1 cellular context compared by ENCODE assay signal in the genomic region with DNA sequence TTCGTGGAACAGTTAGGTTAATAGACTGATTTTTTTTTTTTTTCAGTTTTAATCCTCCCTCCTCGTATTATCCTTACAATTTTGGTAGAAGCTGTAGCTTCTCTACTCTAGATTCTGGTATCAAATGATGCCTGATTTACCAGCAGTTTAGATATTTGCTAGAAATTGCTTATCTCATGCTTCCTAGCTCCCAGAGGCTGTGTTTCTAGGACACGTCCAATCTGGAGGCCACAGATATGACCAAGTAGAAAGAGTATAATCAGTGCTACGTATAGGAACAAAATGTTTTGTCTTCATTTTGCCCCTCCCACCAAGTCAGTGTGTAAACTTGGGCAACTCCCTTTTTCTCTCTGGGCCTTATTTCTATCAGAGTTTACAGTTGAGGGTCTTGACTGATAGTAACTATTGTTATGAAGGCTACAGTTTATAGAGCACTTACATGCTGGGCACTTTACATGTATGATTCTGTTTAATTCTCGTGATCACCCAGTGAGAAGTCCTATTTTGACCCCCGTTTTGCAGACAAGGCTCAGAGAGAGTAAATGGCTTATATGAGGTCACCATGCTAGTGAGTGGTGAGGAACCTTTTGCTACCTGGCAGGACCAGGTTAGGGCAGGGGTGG.
TF ChIP-seq lines count a peak whose summit lies in the region.

No MANE protein-coding gene starts in this region.

TF ChIP-seq in K562, 482 proteins besides CTCF, POLR2A, EP300 and RAD21 (continued from another document and continues in another):
- TF ChIP-seq HBP1 (CRISPR knock-in tag; IDR thresholded peaks at IDR 0.05) (no peak), PHTF2 (CRISPR knock-in tag; IDR thresholded peaks at IDR 0.05) (no peak), HNRNPK (IDR thresholded peaks at IDR 0.05; ENCODE audit: low read depth, low read length, poor library complexity, severe bottlenecking) (no peak), CEBPG (CRISPR knock-in tag; IDR thresholded peaks at IDR 0.05) (no peak), CEBPG (tag; conservative IDR thresholded peaks at IDR 0.05 in 1 of 2, IDR thresholded peaks at IDR 0.05 in 1 of 2) (no peak), ELF2 (CRISPR knock-in tag; IDR thresholded peaks at IDR 0.05) (no peak), SMAD4 (CRISPR knock-in tag; conservative IDR thresholded peaks at IDR 0.05) (peak; percentile 98), NUFIP1 (IDR thresholded peaks at IDR 0.05; ENCODE audit: partially characterized antibody) (no peak), KDM5B (IDR thresholded peaks at IDR 0.05; ENCODE audit: insufficient replicate concordance, low read depth, low read length) (no peak), CLOCK (CRISPR knock-in tag; IDR thresholded peaks at IDR 0.05; ENCODE audit: borderline replicate concordance) (no peak), NFIC (IDR thresholded peaks at IDR 0.05) (peak; percentile 84), ZNF274 (IDR thresholded peaks at IDR 0.05; ENCODE audit: borderline replicate concordance, low read depth, low read length) (no peak), MGA (IDR thresholded peaks at IDR 0.05) (no peak), CBX2 (IDR thresholded peaks at IDR 0.05; ENCODE audit: insufficient read depth, low read length, poor library complexity, severe bottlenecking) (no peak), HCFC1 (IDR thresholded peaks at IDR 0.05; ENCODE audit: low read depth, low read length) (no peak), MAFG (tag; conservative IDR thresholded peaks at IDR 0.05) (peak; percentile 66)
- TF ChIP-seq, protein P1, sequence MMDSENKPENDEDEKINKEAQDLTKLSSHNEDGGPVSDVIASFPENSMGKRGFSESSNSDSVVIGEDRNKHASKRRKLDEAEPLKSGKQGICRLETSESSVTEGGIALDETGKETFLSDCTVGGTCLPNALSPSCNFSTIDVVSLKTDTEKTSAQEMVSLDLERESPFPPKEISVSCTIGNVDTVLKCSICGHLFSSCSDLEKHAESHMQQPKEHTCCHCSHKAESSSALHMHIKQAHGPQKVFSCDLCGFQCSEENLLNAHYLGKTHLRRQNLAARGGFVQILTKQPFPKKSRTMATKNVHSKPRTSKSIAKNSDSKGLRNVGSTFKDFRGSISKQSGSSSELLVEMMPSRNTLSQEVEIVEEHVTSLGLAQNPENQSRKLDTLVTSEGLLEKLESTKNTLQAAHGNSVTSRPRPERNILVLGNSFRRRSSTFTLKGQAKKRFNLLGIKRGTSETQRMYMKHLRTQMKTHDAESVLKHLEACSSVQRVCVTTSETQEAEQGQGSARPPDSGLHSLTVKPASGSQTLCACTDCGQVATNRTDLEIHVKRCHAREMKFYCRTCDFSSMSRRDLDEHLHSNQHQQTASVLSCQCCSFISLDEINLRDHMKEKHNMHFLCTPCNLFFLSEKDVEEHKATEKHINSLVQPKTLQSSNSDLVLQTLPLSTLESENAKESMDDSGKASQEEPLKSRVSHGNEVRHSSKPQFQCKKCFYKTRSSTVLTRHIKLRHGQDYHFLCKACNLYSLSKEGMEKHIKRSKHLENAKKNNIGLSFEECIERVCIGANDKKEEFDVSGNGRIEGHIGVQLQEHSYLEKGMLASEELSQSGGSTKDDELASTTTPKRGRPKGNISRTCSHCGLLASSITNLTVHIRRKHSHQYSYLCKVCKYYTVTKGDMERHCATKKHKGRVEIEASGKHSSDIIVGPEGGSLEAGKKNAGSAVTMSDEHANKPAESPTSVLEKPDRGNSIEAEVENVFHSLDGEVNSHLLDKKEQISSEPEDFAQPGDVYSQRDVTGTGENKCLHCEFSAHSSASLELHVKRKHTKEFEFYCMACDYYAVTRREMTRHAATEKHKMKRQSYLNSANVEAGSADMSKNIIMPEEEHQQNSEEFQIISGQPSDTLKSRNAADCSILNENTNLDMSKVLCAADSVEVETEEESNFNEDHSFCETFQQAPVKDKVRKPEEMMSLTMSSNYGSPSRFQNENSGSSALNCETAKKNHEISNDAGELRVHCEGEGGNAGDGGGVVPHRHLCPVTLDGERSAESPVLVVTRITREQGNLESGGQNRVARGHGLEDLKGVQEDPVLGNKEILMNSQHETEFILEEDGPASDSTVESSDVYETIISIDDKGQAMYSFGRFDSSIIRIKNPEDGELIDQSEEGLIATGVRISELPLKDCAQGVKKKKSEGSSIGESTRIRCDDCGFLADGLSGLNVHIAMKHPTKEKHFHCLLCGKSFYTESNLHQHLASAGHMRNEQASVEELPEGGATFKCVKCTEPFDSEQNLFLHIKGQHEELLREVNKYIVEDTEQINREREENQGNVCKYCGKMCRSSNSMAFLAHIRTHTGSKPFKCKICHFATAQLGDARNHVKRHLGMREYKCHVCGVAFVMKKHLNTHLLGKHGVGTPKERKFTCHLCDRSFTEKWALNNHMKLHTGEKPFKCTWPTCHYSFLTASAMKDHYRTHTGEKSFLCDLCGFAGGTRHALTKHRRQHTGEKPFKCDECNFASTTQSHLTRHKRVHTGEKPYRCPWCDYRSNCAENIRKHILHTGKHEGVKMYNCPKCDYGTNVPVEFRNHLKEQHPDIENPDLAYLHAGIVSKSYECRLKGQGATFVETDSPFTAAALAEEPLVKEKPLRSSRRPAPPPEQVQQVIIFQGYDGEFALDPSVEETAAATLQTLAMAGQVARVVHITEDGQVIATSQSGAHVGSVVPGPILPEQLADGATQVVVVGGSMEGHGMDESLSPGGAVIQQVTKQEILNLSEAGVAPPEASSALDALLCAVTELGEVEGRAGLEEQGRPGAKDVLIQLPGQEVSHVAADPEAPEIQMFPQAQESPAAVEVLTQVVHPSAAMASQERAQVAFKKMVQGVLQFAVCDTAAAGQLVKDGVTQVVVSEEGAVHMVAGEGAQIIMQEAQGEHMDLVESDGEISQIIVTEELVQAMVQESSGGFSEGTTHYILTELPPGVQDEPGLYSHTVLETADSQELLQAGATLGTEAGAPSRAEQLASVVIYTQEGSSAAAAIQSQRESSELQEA (IDR thresholded peaks at IDR 0.05; ENCODE audit: low read depth) = no peak
- TF ChIP-seq, protein P2, sequence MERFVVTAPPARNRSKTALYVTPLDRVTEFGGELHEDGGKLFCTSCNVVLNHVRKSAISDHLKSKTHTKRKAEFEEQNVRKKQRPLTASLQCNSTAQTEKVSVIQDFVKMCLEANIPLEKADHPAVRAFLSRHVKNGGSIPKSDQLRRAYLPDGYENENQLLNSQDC (CRISPR knock-in tag; IDR thresholded peaks at IDR 0.05) = no peak
- TF ChIP-seq, protein P3, sequence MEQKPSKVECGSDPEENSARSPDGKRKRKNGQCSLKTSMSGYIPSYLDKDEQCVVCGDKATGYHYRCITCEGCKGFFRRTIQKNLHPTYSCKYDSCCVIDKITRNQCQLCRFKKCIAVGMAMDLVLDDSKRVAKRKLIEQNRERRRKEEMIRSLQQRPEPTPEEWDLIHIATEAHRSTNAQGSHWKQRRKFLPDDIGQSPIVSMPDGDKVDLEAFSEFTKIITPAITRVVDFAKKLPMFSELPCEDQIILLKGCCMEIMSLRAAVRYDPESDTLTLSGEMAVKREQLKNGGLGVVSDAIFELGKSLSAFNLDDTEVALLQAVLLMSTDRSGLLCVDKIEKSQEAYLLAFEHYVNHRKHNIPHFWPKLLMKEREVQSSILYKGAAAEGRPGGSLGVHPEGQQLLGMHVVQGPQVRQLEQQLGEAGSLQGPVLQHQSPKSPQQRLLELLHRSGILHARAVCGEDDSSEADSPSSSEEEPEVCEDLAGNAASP (IDR thresholded peaks at IDR 0.05) = no peak
